ENCODE assay signal across 8 cellular contexts in the genomic region with DNA sequence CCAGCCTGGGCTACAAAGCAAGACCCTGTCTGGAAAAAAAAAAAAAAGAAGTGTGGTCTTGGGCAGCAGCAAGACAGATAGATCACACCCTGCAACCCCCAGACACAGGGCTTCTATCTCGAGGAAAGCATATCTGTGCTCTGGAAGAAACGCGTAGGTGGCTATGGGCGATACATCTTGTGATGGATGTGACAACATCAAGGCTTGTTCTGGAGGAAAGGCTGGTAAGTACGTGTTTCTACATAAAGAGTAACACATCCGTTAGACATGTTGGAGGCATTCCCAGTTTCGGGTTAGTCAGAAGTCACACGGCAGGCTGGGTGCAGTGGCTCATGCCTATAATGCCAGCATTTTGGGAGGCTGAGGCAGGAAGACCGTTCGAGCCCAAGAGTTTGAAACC. TPM values are rescaled to one million over a fixed set of nuclear protein-coding genes. Genes with fewer than 3 reads are reported as not detected.
DNase-seq lines count a peak whose midpoint lies in the region; ATAC-seq, FAIRE-seq and TF ChIP-seq lines count a peak whose summit lies in the region.
"Had no signal": no experiment of that assay in that cellular context is flagged by ENCODE, and none has a peak within 500 bp of the region (broad histone marks: within the 10 kb centered on the region; RNA-seq: fewer than 3 reads in every experiment).

No MANE protein-coding gene starts in this region.

- BruUV-seq in HCT116 (replicated peaks; lab: Mats Ljungman, UMichigan) (no TSS peak), endothelial cell of umbilical vein (replicated peaks; lab: Mats Ljungman, UMichigan) (no TSS peak)

- peak; percentile 63 for ATAC-seq in HCT116
- ATAC-seq in T-cell (replicated peaks in 1 of 4) = peak in 3 of 4 experiments; percentile 37 to 92 (median 41)
- no peak for ATAC-seq in GM19467 (IDR thresholded peaks at IDR 0.05; ENCODE audit: unreplicated experiment)
- ATAC-seq in GM21737 (IDR thresholded peaks at IDR 0.05; ENCODE audit: unreplicated experiment) = no peak

- H3K4me2 ChIP-seq in HCT116 (ENCODE audit: low read length) (peak overlapping the region; percentile 76), endothelial cell of umbilical vein (ENCODE audit: insufficient read depth, low read length) (no peak overlapping the region)

- dilution Hi-C loops in endothelial cell of umbilical vein (cut with MboI; ENCODE audit: extremely low pct_ligation_motif_present, low sequenced_read_pairs) = no loop called here

- H3K4me3 ChIP-seq in HCT116 (replicated peaks in 1 of 2; ENCODE audit: low read depth in 1 of 2, low read length in 2 of 2) (peak overlapping the region; percentile 16 to 34; a peak in 3 of 4 replicates), endothelial cell of umbilical vein (replicated peaks in 1 of 3; ENCODE audit: insufficient read depth in 1 of 3, low read depth in 1 of 3, low read length in 3 of 3) (no peak overlapping the region), prostate gland (no peak overlapping the region)

- H2AFZ ChIP-seq in HCT116 (ENCODE audit: low read depth, low read length, poor library complexity, severe bottlenecking) (no peak overlapping the region), endothelial cell of umbilical vein (ENCODE audit: low read depth, low read length) (peak overlapping the region; percentile 1)

- peaks cover 3 to 8% (median 4%) of the 10 kb centered on the region in 3 donors for H3K4me1 Mint-ChIP-seq in T-cell

- no peaks in the 10 kb centered on the region for H3K36me3 ChIP-seq in HCT116 (ENCODE audit: control insufficient read depth in 1 of 2, insufficient read depth in 2 of 2, low read length in 2 of 2)
- peaks cover 0 to 7% of the 10 kb centered on the region in 2 experiments for H3K36me3 ChIP-seq in endothelial cell of umbilical vein (ENCODE audit: control insufficient read depth in 2 of 2, extremely low read depth in 1 of 2, insufficient read depth in 2 of 2, low read length in 2 of 2)
- H3K36me3 ChIP-seq in prostate gland = no peaks in the 10 kb centered on the region

- no peak for TF ChIP-seq RAD21 in HCT116 (IDR thresholded peaks at IDR 0.05; ENCODE audit: low read depth)

- TF ChIP-seq POLR2A in HCT116 (IDR thresholded peaks at IDR 0.05; ENCODE audit: borderline replicate concordance, extremely low read depth, insufficient read depth, insufficient read length) (no peak), endothelial cell of umbilical vein (IDR thresholded peaks at IDR 0.05; ENCODE audit: low read depth, low read length) (no peak), prostate gland (IDR thresholded peaks at IDR 0.05) (peak; percentile 18)

- H3K27me3 ChIP-seq in HCT116 (ENCODE audit: insufficient read depth, low read length) = no peaks in the 10 kb centered on the region
- peaks cover 0 to under 1% of the 10 kb centered on the region in 2 experiments for H3K27me3 ChIP-seq in endothelial cell of umbilical vein (ENCODE audit: control insufficient read depth in 2 of 2, insufficient read depth in 2 of 2, low read length in 2 of 2)
- H3K27me3 ChIP-seq in prostate gland (replicated peaks; ENCODE audit: insufficient read depth) = no peaks in the 10 kb centered on the region

- peak overlapping the region; percentile 44 for H3K9ac ChIP-seq in HCT116 (ENCODE audit: low read length)
- no peak overlapping the region for H3K9ac ChIP-seq in endothelial cell of umbilical vein (replicated peaks; ENCODE audit: extremely low read depth, insufficient read depth, low read length)

- POLR2A ChIA-PET in HCT116 (lab: Charles Lee) = interaction anchor here (0.7 to 0.9 kb wide), 3 partner anchors 18 to 82 kb away, joined by 3 to 4 read pairs (median 3); a partner anchor contains a TSS
- POLR2A ChIA-PET in T-cell (lab: Charles Lee) = no interaction called here
- POLR2A ChIA-PET in endothelial cell of umbilical vein (lab: Charles Lee) = interaction anchor here (1.3 kb wide), 1 partner anchor 32 kb away, joined by 10 read pairs; no protein-coding TSS in a partner anchor

- CTCF ChIA-PET in HCT116 (lab: Charles Lee) (interaction anchor here (1.5 kb wide), 1 partner anchor 131 kb away, joined by 6 read pairs; no protein-coding TSS in a partner anchor), T-cell (lab: Charles Lee) (no interaction called here), endothelial cell of umbilical vein (lab: Charles Lee) (no interaction called here)

- H4K20me1 ChIP-seq in HCT116 (ENCODE audit: insufficient read depth) (no peaks in the 10 kb centered on the region), endothelial cell of umbilical vein (replicated peaks; ENCODE audit: control insufficient read depth, extremely low read depth, insufficient read depth, low read length) (no peaks in the 10 kb centered on the region)

- H3K36me3 Mint-ChIP-seq in T-cell = peaks cover 3% of the 10 kb centered on the region

- peak; percentile 75 for DNase-seq in HCT116 (ENCODE audit: low read depth, low spot score)
- peak in 1 of 34 experiments; percentile 9 for DNase-seq in T-cell
- peak; percentile 82 for DNase-seq in endothelial cell of umbilical vein (ENCODE audit: low read depth, low spot score)
- peak; percentile 90 for DNase-seq in prostate gland (ENCODE audit: low spot score)
- no peak for DNase-seq in mesenteric fat pad (ENCODE audit: low spot score)

- peak; percentile 92 for FAIRE-seq in endothelial cell of umbilical vein (lab: Jason Lieb, UNC)

- no peaks in the 10 kb centered on the region for H3K9me1 ChIP-seq in endothelial cell of umbilical vein (replicated peaks; ENCODE audit: control insufficient read depth, extremely low read depth, insufficient read depth, low read length)

- no peaks in the 10 kb centered on the region for H3K9me3 ChIP-seq in HCT116 (ENCODE audit: control insufficient read depth in 1 of 2, insufficient read depth in 1 of 2, low read depth in 1 of 2, low read length in 2 of 2)
- no peaks in the 10 kb centered on the region for H3K9me3 ChIP-seq in endothelial cell of umbilical vein (replicated peaks; ENCODE audit: control insufficient read depth, insufficient read depth, low read length)
- no peaks in the 10 kb centered on the region for H3K9me3 ChIP-seq in prostate gland

- H3K9me3 Mint-ChIP-seq in T-cell = no peaks in the 10 kb centered on the region

- H3K27ac Mint-ChIP-seq in T-cell = no peak overlapping the region

- H3K27ac ChIP-seq in HCT116 (ENCODE audit: low read depth, low read length) = peak overlapping the region; percentile 41
- no peak overlapping the region for H3K27ac ChIP-seq in endothelial cell of umbilical vein (ENCODE audit: insufficient read depth, low read depth, low read length)
- H3K27ac ChIP-seq in prostate gland = peak overlapping the region; percentile 65 to 73

- H3K9me2 ChIP-seq in HCT116 (ENCODE audit: insufficient read depth) = no peaks in the 10 kb centered on the region

- WGBS in prostate gland = 9% methylated on average over 10 of the region's 10 CpGs

- peak overlapping the region in 2 of 3 donors; percentile 32 to 40 for H3K4me3 Mint-ChIP-seq in T-cell

- intact Hi-C loops in HCT116 (cut with micrococcal nuclease) (no loop called here), endothelial cell of umbilical vein (cut with micrococcal nuclease) (no loop called here), prostate gland (cut with DNase I) (no loop called here)

- H3K4me1 ChIP-seq in HCT116 (ENCODE audit: control insufficient read depth in 1 of 2, insufficient read depth in 2 of 2, low read length in 2 of 2) = peaks cover 22 to 44% of the 10 kb centered on the region in 2 experiments
- H3K4me1 ChIP-seq in endothelial cell of umbilical vein (ENCODE audit: control insufficient read depth, extremely low read depth, insufficient read depth, low read length) = peaks cover 2% of the 10 kb centered on the region
- no peaks in the 10 kb centered on the region for H3K4me1 ChIP-seq in prostate gland (replicated peaks)

- peaks cover 0 to 2% of the 10 kb centered on the region in 2 donors for H3K27me3 Mint-ChIP-seq in T-cell

- no peaks in the 10 kb centered on the region for H3K79me2 ChIP-seq in HCT116 (ENCODE audit: insufficient read depth, low read length)
- no peaks in the 10 kb centered on the region for H3K79me2 ChIP-seq in endothelial cell of umbilical vein (ENCODE audit: control insufficient read depth, insufficient read depth, low read length)

- TF ChIP-seq CTCF in HCT116 (IDR thresholded peaks at IDR 0.05 in 2 of 3, conservative IDR thresholded peaks at IDR 0.05 in 1 of 3; ENCODE audit: borderline replicate concordance in 1 of 3, insufficient read depth in 1 of 3, low read depth in 2 of 3, low read length in 2 of 3) (no peak), endothelial cell of umbilical vein (IDR thresholded peaks at IDR 0.05; ENCODE audit: extremely low read depth in 1 of 2, insufficient read depth in 1 of 2, low read depth in 1 of 2, low read length in 2 of 2) (no peak), prostate gland (IDR thresholded peaks at IDR 0.05) (no peak)

- RAD21 ChIA-PET in HCT116 (lab: Charles Lee; ENCODE audit: low non-redundant PET in 1 of 2, low total read pairs in 2 of 2, uncharacterized antibody in 2 of 2, unreplicated experiment in 2 of 2) = no interaction called here

RNA-seq across cellular contexts. Expression of a gene that starts 6.6 kb away (rescaled TPM):
- 8.6 TPM for total RNA-seq in HCT116 (2021; ENCODE audit: unreplicated experiment)
- polyA plus RNA-seq in HCT116 (2012) = 20.0 and 20.6 TPM in 2 replicates
- 1 to 10 TPM in 4 of 5 donors, under 1 TPM in 1; 0.93 to 1.7 (median 1.2) TPM for total RNA-seq in T-cell
- not detected in 2 replicates for total RNA-seq in endothelial cell of umbilical vein
- not detected in 2 replicates for polyA plus RNA-seq in endothelial cell of umbilical vein
- polyA plus RNA-seq in endothelial cell of umbilical vein (2011; cell fraction: cytosol; rRNA removed) = not detected in 2 replicates
- polyA plus RNA-seq in endothelial cell of umbilical vein (2011; cell fraction: nucleus; rRNA removed) = not detected in 2 replicates
- polyA plus RNA-seq in endothelial cell of umbilical vein (2012) = not detected in 2 replicates
- not detected in 2 replicates for polyA minus RNA-seq in endothelial cell of umbilical vein
- polyA minus RNA-seq in endothelial cell of umbilical vein (2011; cell fraction: cytosol; rRNA and poly(A)+ RNA removed) = not detected
- polyA minus RNA-seq in endothelial cell of umbilical vein (2011; cell fraction: nucleus; rRNA and poly(A)+ RNA removed) = not detected in 2 replicates
- 10 to 100 TPM in 1 of 2 donors, 1 to 10 TPM in 1; 4.6 to 12.6 TPM for total RNA-seq in prostate gland
- 0.61 TPM for total RNA-seq in mesenteric fat pad
- total RNA-seq: NCI-H460 had no signal

RNA-seq across cellular contexts. Expression of a gene that starts 26.8 kb away (rescaled TPM):
- total RNA-seq in HCT116 (2021; ENCODE audit: unreplicated experiment) (88.8 TPM), T-cell (100 to 1,000 TPM; 122 to 177 (median 165) TPM), endothelial cell of umbilical vein (190 and 194 TPM in 2 replicates), prostate gland (100 to 1,000 TPM; 432 to 441 TPM), mesenteric fat pad (304 TPM)
- polyA plus RNA-seq in HCT116 (2012) = 109 and 113 TPM in 2 replicates
- polyA plus RNA-seq in endothelial cell of umbilical vein = 231 and 237 TPM in 2 replicates
- polyA plus RNA-seq in endothelial cell of umbilical vein (2011; cell fraction: cytosol; rRNA removed) = 169 and 211 TPM in 2 replicates
- polyA plus RNA-seq in endothelial cell of umbilical vein (2011; cell fraction: nucleus; rRNA removed) = 141 and 158 TPM in 2 replicates
- polyA plus RNA-seq in endothelial cell of umbilical vein (2012) = 138 and 226 TPM in 2 replicates
- polyA minus RNA-seq in endothelial cell of umbilical vein = 57.5 and 82.7 TPM in 2 replicates
- polyA minus RNA-seq in endothelial cell of umbilical vein (2011; cell fraction: cytosol; rRNA and poly(A)+ RNA removed) = 37.8 TPM
- polyA minus RNA-seq in endothelial cell of umbilical vein (2011; cell fraction: nucleus; rRNA and poly(A)+ RNA removed) = 18.1 and 35.4 TPM in 2 replicates

RNA-seq across cellular contexts. Expression of a gene that starts 27.8 kb away (rescaled TPM):
- 96.4 TPM for total RNA-seq in HCT116 (2021; ENCODE audit: unreplicated experiment)
- polyA plus RNA-seq in HCT116 (2012) = 65.4 and 68.6 TPM in 2 replicates
- total RNA-seq in T-cell = 100 to 1,000 TPM in 3 of 5 donors, 10 to 100 TPM in 2; 76.6 to 201 (median 183) TPM
- 267 and 295 TPM in 2 replicates for total RNA-seq in endothelial cell of umbilical vein
- polyA plus RNA-seq in endothelial cell of umbilical vein = 283 and 359 TPM in 2 replicates
- polyA plus RNA-seq in endothelial cell of umbilical vein (2011; cell fraction: cytosol; rRNA removed) = 221 and 270 TPM in 2 replicates
- polyA plus RNA-seq in endothelial cell of umbilical vein (2011; cell fraction: nucleus; rRNA removed) = 241 and 245 TPM in 2 replicates
- polyA plus RNA-seq in endothelial cell of umbilical vein (2012) = 414 and 430 TPM in 2 replicates
- 121 and 127 TPM in 2 replicates for polyA minus RNA-seq in endothelial cell of umbilical vein
- polyA minus RNA-seq in endothelial cell of umbilical vein (2011; cell fraction: cytosol; rRNA and poly(A)+ RNA removed) = 38.0 TPM
- polyA minus RNA-seq in endothelial cell of umbilical vein (2011; cell fraction: nucleus; rRNA and poly(A)+ RNA removed) = 77.4 and 104 TPM in 2 replicates
- 10 to 100 TPM; 52.1 to 62.3 TPM for total RNA-seq in prostate gland
- 71.8 TPM for total RNA-seq in mesenteric fat pad

RNA-seq across cellular contexts. Expression of a gene that starts 28.4 kb away (rescaled TPM):
- total RNA-seq in HCT116 (2021; ENCODE audit: unreplicated experiment) (not detected), T-cell (under 1 TPM in 1 of 5 donors, not detected in 4; 0.26 TPM), endothelial cell of umbilical vein (not detected in 2 replicates), prostate gland (10 to 100 TPM in 1 of 2 donors, not detected in 1; 10.7 TPM), mesenteric fat pad (not detected)
- polyA plus RNA-seq in HCT116 (2012) = 0.04 and 0.10 TPM in 2 replicates
- 0.08 and 0.18 TPM in 2 replicates for polyA plus RNA-seq in endothelial cell of umbilical vein
- polyA plus RNA-seq in endothelial cell of umbilical vein (2011; cell fraction: cytosol; rRNA removed) = 0.07 and 0.14 TPM in 2 replicates
- 0.10 and 0.18 TPM in 2 replicates for polyA plus RNA-seq in endothelial cell of umbilical vein (2011; cell fraction: nucleus; rRNA removed)
- polyA plus RNA-seq in endothelial cell of umbilical vein (2012) = not detected in 2 replicates
- 0.53 TPM in 1 of 2 replicates, not detected in the other for polyA minus RNA-seq in endothelial cell of umbilical vein
- not detected for polyA minus RNA-seq in endothelial cell of umbilical vein (2011; cell fraction: cytosol; rRNA and poly(A)+ RNA removed)
- polyA minus RNA-seq in endothelial cell of umbilical vein (2011; cell fraction: nucleus; rRNA and poly(A)+ RNA removed) = not detected in 2 replicates
- total RNA-seq: NCI-H460 had no signal

RNA-seq across cellular contexts. Expression of a gene that starts 38.2 kb away (rescaled TPM):
- total RNA-seq in HCT116 (2021; ENCODE audit: unreplicated experiment) (1,885 TPM), T-cell (1,000 to 10,000 TPM in 2 of 5 donors, 100 to 1,000 TPM in 3; 594 to 1,085 (median 906) TPM), endothelial cell of umbilical vein (1,636 and 1,937 TPM in 2 replicates), prostate gland (1,000 to 10,000 TPM; 1,764 to 2,124 TPM), mesenteric fat pad (9,334 TPM)
- polyA plus RNA-seq in HCT116 (2012) = 2,308 and 2,337 TPM in 2 replicates
- polyA plus RNA-seq in endothelial cell of umbilical vein = 2,748 and 3,914 TPM in 2 replicates
- polyA plus RNA-seq in endothelial cell of umbilical vein (2011; cell fraction: cytosol; rRNA removed) = 1,662 and 2,128 TPM in 2 replicates
- polyA plus RNA-seq in endothelial cell of umbilical vein (2011; cell fraction: nucleus; rRNA removed) = 331 and 578 TPM in 2 replicates
- polyA plus RNA-seq in endothelial cell of umbilical vein (2012) = 2,261 and 3,115 TPM in 2 replicates
- 849 and 921 TPM in 2 replicates for polyA minus RNA-seq in endothelial cell of umbilical vein
- polyA minus RNA-seq in endothelial cell of umbilical vein (2011; cell fraction: cytosol; rRNA and poly(A)+ RNA removed) = 537 TPM
- polyA minus RNA-seq in endothelial cell of umbilical vein (2011; cell fraction: nucleus; rRNA and poly(A)+ RNA removed) = 79.5 and 111 TPM in 2 replicates

Comparison
In these comparisons a context has a peak if more than half of its experiments do, and no peak if none do; other contexts are left out.
1. ATAC-seq: peak in HCT116 (single experiment) and T-cell (3 of 4); none in GM19467 (single experiment) and GM21737 (single experiment).
2. H3K4me3 ChIP-seq: peak in HCT116 (2 of 2); none in endothelial cell of umbilical vein (0 of 3) and prostate gland (0 of 2).
3. POLR2A ChIA-PET loops: an anchor here in HCT116 (0.7 to 0.9 kb wide) and endothelial cell of umbilical vein (1.3 kb wide); none called in T-cell.